17 cellular contexts compared by ENCODE assay signal in the genomic region with DNA sequence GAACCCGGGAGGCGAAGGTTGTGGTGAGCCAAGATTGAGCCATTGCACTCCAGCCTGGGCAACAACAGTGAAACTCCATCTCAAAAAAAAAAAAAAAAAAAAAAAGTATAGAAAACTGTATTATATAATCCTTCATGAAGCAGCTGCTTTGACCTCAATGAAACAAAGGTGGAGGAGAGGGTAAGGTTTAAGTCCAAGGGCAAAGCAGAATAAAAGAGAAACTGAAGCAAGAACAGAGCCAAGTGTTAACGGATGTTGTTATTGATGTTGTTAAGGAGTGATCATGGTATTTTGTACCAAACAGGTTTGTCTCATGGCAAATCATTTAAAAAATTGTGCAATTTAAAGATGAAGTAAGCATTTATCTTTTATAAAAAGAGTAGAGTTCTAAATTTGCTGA. TPM values are rescaled to one million over a fixed set of nuclear protein-coding genes. Genes with fewer than 3 reads are reported as not detected.
"Had no signal": no experiment of that assay in that cellular context is flagged by ENCODE, and none has a peak within 500 bp of the region (broad histone marks: within the 10 kb centered on the region; RNA-seq: fewer than 3 reads in every experiment).

No MANE protein-coding gene starts in this region.

- H3K4me1 Mint-ChIP-seq: immature natural killer cell, natural killer cell had no signal

- H3K27ac Mint-ChIP-seq: effector memory CD8-positive, alpha-beta T cell; immature natural killer cell; natural killer cell had no signal

- FAIRE-seq: keratinocyte had no signal

- H3K4me3 ChIP-seq: esophagus muscularis mucosa, gastroesophageal sphincter, ovary, right atrium auricular region, stomach, thoracic aorta, transverse colon had no signal

- H3K27me3 ChIP-seq: esophagus muscularis mucosa, gastroesophageal sphincter, ovary, right atrium auricular region, stomach, transverse colon had no signal

- H3K9me3 Mint-ChIP-seq: effector memory CD8-positive, alpha-beta T cell; immature natural killer cell; natural killer cell; neural crest cell had no signal

- DNase-seq: effector memory CD8-positive, alpha-beta T cell; foreskin fibroblast; glutamatergic neuron; immature natural killer cell; natural killer cell; ovary; stimulated activated naive CD4-positive, alpha-beta T cell; stomach; substantia nigra; transverse colon had no signal

- ATAC-seq: effector memory CD8-positive, alpha-beta T cell; gastroesophageal sphincter; natural killer cell had no signal

- H3K36me3 ChIP-seq: esophagus muscularis mucosa, gastroesophageal sphincter, ovary, right atrium auricular region, stomach, thoracic aorta, transverse colon had no signal

- H3K27ac ChIP-seq: epithelial cell of prostate, esophagus muscularis mucosa, gastroesophageal sphincter, ovary, right atrium auricular region, stomach, thoracic aorta, transverse colon had no signal

- H3K36me3 Mint-ChIP-seq: immature natural killer cell, natural killer cell had no signal

- H3K4me3 Mint-ChIP-seq: effector memory CD8-positive, alpha-beta T cell; immature natural killer cell; natural killer cell; neural crest cell had no signal

- H3K9me3 ChIP-seq: esophagus muscularis mucosa, gastroesophageal sphincter, ovary, right atrium auricular region, stomach, thoracic aorta, transverse colon had no signal

RNA-seq across cellular contexts. Expression of a gene that starts 7.4 kb away (rescaled TPM):
- polyA plus RNA-seq: immature natural killer cell had no signal
